8 cellular contexts compared by ENCODE assay signal in genomic region chr7:31883761-31884164, GRCh38.
DNase-seq lines count a peak whose midpoint lies in the region; ATAC-seq and TF ChIP-seq lines count a peak whose summit lies in the region.

No MANE protein-coding gene starts in this region.

- 6 to 14% methylated on average over 3 of the region's 3 CpGs for WGBS in GM23248 (ENCODE audit: low coverage in 1 of 2, low lambda C conversion rate in 2 of 2, missing lambda C conversion rate in 2 of 2), 2 experiments

- BruUV-seq in OCI-LY7 (replicated peaks; lab: Mats Ljungman, UMichigan) = no TSS peak

- H4K20me1 ChIP-seq in GM23248 (ENCODE audit: insufficient read depth) (no peaks in the 10 kb centered on the region), OCI-LY7 (ENCODE audit: insufficient read depth, low read length) (no peaks in the 10 kb centered on the region)

- TF ChIP-seq CTCF in upper lobe of right lung (IDR thresholded peaks at IDR 0.05) = no peak
- TF ChIP-seq CTCF in OCI-LY7 (conservative IDR thresholded peaks at IDR 0.05; ENCODE audit: low read length) = no peak

- DNase-seq in GM03348 (ENCODE audit: low spot score) (peak; percentile 44), GM23248 (peak; percentile 88), NOMO-1 treated with DMSO at 0.1 percent for 48 hours (lab: John Stamatoyannopoulos, UW; ENCODE audit: unreplicated experiment) (peak; percentile 69), globus pallidus (ENCODE audit: low spot score) (peak; percentile 89), upper lobe of right lung (no peak), germinal center (ENCODE audit: low spot score) (no peak), OCI-LY7 (ENCODE audit: low spot score) (no peak)

- H3K9me2 ChIP-seq in GM23248 (ENCODE audit: insufficient read depth) (no peaks in the 10 kb centered on the region), OCI-LY7 (ENCODE audit: insufficient read depth, low read length) (no peaks in the 10 kb centered on the region)

- no peaks in the 10 kb centered on the region for H3K27me3 ChIP-seq in GM23248 (replicated peaks; ENCODE audit: insufficient read depth)
- no peaks in the 10 kb centered on the region for H3K27me3 ChIP-seq in upper lobe of right lung

- peak overlapping the region; percentile 36 for H3K4me3 ChIP-seq in GM23248
- H3K4me3 ChIP-seq in upper lobe of right lung = no peak overlapping the region
- H3K4me3 ChIP-seq in OCI-LY7 (ENCODE audit: low read depth, low read length, poor library complexity, severe bottlenecking) = no peak overlapping the region

- H3K9me3 ChIP-seq in GM23248 (ENCODE audit: low read depth) = no peaks in the 10 kb centered on the region
- H3K9me3 ChIP-seq in upper lobe of right lung = no peaks in the 10 kb centered on the region
- H3K9me3 ChIP-seq in OCI-LY7 (ENCODE audit: low read length) = peaks cover 6% of the 10 kb centered on the region; the same call in 1 of the 2 replicates

- H3K4me1 ChIP-seq in GM23248 (ENCODE audit: insufficient read depth) (peaks cover 33% of the 10 kb centered on the region), upper lobe of right lung (peaks cover 9% of the 10 kb centered on the region), OCI-LY7 (ENCODE audit: insufficient read depth, low read length, poor library complexity, severe bottlenecking) (no peaks in the 10 kb centered on the region)

- intact Hi-C loops in upper lobe of right lung (cut with DNase I) (no loop called here), OCI-LY7 (cut with micrococcal nuclease; ENCODE audit: unreplicated experiment) (no loop called here)

- POLR2A ChIA-PET in OCI-LY7 (lab: Charles Lee) = no interaction called here

- peak overlapping the region; percentile 39; the same call in 1 of the 2 replicates for H2AFZ ChIP-seq in GM23248
- H2AFZ ChIP-seq in OCI-LY7 (ENCODE audit: low read length) = no peak overlapping the region

- ATAC-seq in upper lobe of right lung = peak; percentile 75
- ATAC-seq in GM21717 (IDR thresholded peaks at IDR 0.05; ENCODE audit: unreplicated experiment) = no peak

- H3K27ac ChIP-seq in GM23248 (peak overlapping the region; percentile 82), upper lobe of right lung (peak overlapping the region; percentile 39), OCI-LY7 (ENCODE audit: low read depth, low read length, poor library complexity, severe bottlenecking) (no peak overlapping the region)

- H3K79me2 ChIP-seq in GM23248 (ENCODE audit: insufficient read depth) = peaks cover 9% of the 10 kb centered on the region
- H3K79me2 ChIP-seq in OCI-LY7 (ENCODE audit: insufficient read depth, low read depth, low read length) = no peaks in the 10 kb centered on the region

- peak overlapping the region; percentile 63 for H3K9ac ChIP-seq in GM23248

- CTCF ChIA-PET in OCI-LY7 (lab: Charles Lee; ENCODE audit: unreplicated experiment) = no interaction called here

- H3K4me2 ChIP-seq in GM23248 (ENCODE audit: unreplicated experiment) (peak overlapping the region; percentile 47), OCI-LY7 (ENCODE audit: low read length) (no peak overlapping the region)

- peaks cover 31% of the 10 kb centered on the region for H3F3A ChIP-seq in GM23248 (ENCODE audit: insufficient read depth)

- H3K36me3 ChIP-seq in GM23248 (ENCODE audit: low read depth) (peaks cover 8% of the 10 kb centered on the region), upper lobe of right lung (no peaks in the 10 kb centered on the region), OCI-LY7 (ENCODE audit: insufficient read depth, low read length) (no peaks in the 10 kb centered on the region)

- in situ Hi-C loops in GM23248 (cut with MboI) = no loop called here

Comparison
In these comparisons a context has a peak if more than half of its experiments do, and no peak if none do; other contexts are left out.
1. DNase-seq: peak in GM03348 (single experiment), GM23248 (single experiment), NOMO-1 treated with DMSO at 0.1 percent for 48 hours (single experiment) and globus pallidus (single experiment); none in upper lobe of right lung (single experiment), germinal center (single experiment) and OCI-LY7 (single experiment).